In the genomic region with DNA sequence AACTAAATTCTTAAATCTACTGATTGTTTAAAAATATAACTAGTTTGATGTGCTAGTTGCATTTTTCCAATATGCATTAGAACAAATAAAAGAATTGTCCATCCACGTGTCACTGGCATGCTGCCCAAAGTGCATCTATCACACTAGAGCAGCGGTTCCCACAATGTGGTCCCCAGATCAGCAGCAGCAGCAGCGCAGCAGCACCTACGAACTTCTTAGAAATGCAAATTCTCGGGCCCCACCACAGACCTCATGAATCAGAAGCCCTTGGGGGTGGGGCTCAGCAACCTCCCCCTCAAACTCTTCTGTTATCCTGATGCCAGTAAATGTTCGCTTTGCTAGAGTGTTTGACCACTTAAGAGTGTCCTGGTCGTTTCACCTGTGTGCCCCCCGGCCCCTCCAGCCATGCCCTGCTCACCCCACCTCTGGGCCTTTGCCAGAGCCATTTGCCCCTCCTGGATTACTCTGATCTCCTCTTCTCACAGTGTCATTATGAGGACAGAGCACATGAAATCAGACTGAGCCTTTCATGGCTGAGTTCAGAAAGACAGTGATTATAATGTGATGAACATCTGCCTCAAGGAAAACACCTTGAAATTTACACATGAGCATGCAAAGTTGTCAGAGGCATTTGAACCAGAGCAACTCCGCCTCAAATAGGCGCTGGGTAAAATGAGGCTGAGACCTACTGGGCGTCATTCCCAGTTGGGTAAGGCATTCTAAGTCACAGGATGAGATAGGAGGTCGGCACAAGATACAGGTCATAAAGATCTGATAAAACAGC, we compare ENCODE assay signal across 1 cellular context.
A peak's percentile ranks its signal among the peaks of the same experiment; 100 is the strongest.
TF ChIP-seq lines count a peak whose summit lies in the region.

No MANE protein-coding gene starts in this region.

TF ChIP-seq in GM12878, 131 proteins besides CTCF, POLR2A, EP300 and RAD21:
- TF ChIP-seq, protein P1, sequence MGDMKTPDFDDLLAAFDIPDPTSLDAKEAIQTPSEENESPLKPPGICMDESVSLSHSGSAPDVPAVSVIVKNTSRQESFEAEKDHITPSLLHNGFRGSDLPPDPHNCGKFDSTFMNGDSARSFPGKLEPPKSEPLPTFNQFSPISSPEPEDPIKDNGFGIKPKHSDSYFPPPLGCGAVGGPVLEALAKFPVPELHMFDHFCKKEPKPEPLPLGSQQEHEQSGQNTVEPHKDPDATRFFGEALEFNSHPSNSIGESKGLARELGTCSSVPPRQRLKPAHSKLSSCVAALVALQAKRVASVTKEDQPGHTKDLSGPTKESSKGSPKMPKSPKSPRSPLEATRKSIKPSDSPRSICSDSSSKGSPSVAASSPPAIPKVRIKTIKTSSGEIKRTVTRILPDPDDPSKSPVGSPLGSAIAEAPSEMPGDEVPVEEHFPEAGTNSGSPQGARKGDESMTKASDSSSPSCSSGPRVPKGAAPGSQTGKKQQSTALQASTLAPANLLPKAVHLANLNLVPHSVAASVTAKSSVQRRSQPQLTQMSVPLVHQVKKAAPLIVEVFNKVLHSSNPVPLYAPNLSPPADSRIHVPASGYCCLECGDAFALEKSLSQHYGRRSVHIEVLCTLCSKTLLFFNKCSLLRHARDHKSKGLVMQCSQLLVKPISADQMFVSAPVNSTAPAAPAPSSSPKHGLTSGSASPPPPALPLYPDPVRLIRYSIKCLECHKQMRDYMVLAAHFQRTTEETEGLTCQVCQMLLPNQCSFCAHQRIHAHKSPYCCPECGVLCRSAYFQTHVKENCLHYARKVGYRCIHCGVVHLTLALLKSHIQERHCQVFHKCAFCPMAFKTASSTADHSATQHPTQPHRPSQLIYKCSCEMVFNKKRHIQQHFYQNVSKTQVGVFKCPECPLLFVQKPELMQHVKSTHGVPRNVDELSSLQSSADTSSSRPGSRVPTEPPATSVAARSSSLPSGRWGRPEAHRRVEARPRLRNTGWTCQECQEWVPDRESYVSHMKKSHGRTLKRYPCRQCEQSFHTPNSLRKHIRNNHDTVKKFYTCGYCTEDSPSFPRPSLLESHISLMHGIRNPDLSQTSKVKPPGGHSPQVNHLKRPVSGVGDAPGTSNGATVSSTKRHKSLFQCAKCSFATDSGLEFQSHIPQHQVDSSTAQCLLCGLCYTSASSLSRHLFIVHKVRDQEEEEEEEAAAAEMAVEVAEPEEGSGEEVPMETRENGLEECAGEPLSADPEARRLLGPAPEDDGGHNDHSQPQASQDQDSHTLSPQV (IDR thresholded peaks at IDR 0.05) = no peak
- TF ChIP-seq POU2F2 (IDR thresholded peaks at IDR 0.05; ENCODE audit: borderline replicate concordance, low read depth, low read length) (peak; percentile 25; the same call in 1 of the 3 replicates), TBL1XR1 (IDR thresholded peaks at IDR 0.05; ENCODE audit: low read depth, low read length) (no peak), HDAC2 (IDR thresholded peaks at IDR 0.05) (no peak)
